21 cellular contexts compared by ENCODE assay signal in genomic region chr16:22330326-22330725, GRCh38. TPM values are rescaled to one million over a fixed set of nuclear protein-coding genes. Genes with fewer than 3 reads are reported as not detected.
DNase-seq lines count a peak whose midpoint lies in the region; ATAC-seq and TF ChIP-seq lines count a peak whose summit lies in the region.
"Had no signal": no experiment of that assay in that cellular context is flagged by ENCODE, and none has a peak within 500 bp of the region (broad histone marks: within the 10 kb centered on the region; RNA-seq: fewer than 3 reads in every experiment).

No MANE protein-coding gene starts in this region.

- peaks cover 6% of the 10 kb centered on the region for H3K4me1 Mint-ChIP-seq in activated T-cell treated with anti-CD3 and anti-CD28 coated beads, Interleukin-2, amount 50 U/mL, for 24 hours (ENCODE audit: low read depth)
- peaks cover 10% of the 10 kb centered on the region for H3K4me1 Mint-ChIP-seq in activated T-cell treated with anti-CD3 and anti-CD28 coated beads, Interleukin-2, amount 50 U/mL, for 4 hours (ENCODE audit: low read depth)
- H3K4me1 Mint-ChIP-seq in GM23338 (no peaks in the 10 kb centered on the region), progenitor cell of endocrine pancreas (ENCODE audit: low read depth) (no peaks in the 10 kb centered on the region)
- no peaks in the 10 kb centered on the region for H3K4me1 Mint-ChIP-seq in activated naive CD8-positive, alpha-beta T cell treated with anti-CD3 and anti-CD28 coated beads for 36 hours

- H3K4me2 ChIP-seq in GM23338: no peak overlapping the region

- 0 out of 2 replicates have a peak, but pooled peaks cover 5% of the 10 kb centered on the region for H3K79me2 ChIP-seq in GM23338 (replicated peaks; ENCODE audit: insufficient read depth)

- H3K36me3 ChIP-seq in GM23338 (ENCODE audit: insufficient read depth): peaks cover 69% of the 10 kb centered on the region

- no peaks in the 10 kb centered on the region for H3K27me3 Mint-ChIP-seq in activated T-cell treated with anti-CD3 and anti-CD28 coated beads, Interleukin-2, amount 50 U/mL, for 24 hours
- no peaks in the 10 kb centered on the region for H3K27me3 Mint-ChIP-seq in activated T-cell treated with anti-CD3 and anti-CD28 coated beads, Interleukin-2, amount 50 U/mL, for 4 hours (ENCODE audit: low read depth)
- peaks cover 4% of the 10 kb centered on the region for H3K27me3 Mint-ChIP-seq in GM23338 (ENCODE audit: insufficient read depth, low read depth, poor library complexity)
- H3K27me3 Mint-ChIP-seq in activated naive CD8-positive, alpha-beta T cell treated with anti-CD3 and anti-CD28 coated beads for 36 hours: no peaks in the 10 kb centered on the region
- H3K27me3 Mint-ChIP-seq in progenitor cell of endocrine pancreas: no peaks in the 10 kb centered on the region

- no peaks in the 10 kb centered on the region for H3K9me2 ChIP-seq in GM23338 (ENCODE audit: insufficient read depth)

- H3F3A ChIP-seq in GM23338 (replicated peaks; ENCODE audit: low read depth): peaks cover 17% of the 10 kb centered on the region

- H3K4me1 ChIP-seq in GM23338 (ENCODE audit: insufficient read depth): no peaks in the 10 kb centered on the region
- H3K4me1 ChIP-seq: right atrium auricular region had no signal

- ATAC-seq in activated T-cell treated with anti-CD3 and anti-CD28 coated beads, Interleukin-2, amount 50 U/mL, for 4 hours: no peak
- ATAC-seq in GM23338 (no peak), HG03196 (IDR thresholded peaks at IDR 0.05; ENCODE audit: unreplicated experiment) (no peak)

- peaks cover 18% of the 10 kb centered on the region for H4K20me1 ChIP-seq in GM23338 (replicated peaks; ENCODE audit: insufficient read depth)

- no peaks in the 10 kb centered on the region for H3K27me3 ChIP-seq in GM23338 (ENCODE audit: insufficient read depth)
- H3K27me3 ChIP-seq: dorsolateral prefrontal cortex, right atrium auricular region had no signal

- DNase-seq in activated T-cell treated with anti-CD3 and anti-CD28 coated beads, Interleukin-2, amount 50 U/mL, for 24 hours: no peak
- DNase-seq in activated T-cell treated with anti-CD3 and anti-CD28 coated beads, Interleukin-2, amount 50 U/mL, for 4 hours: no peak
- no peak for DNase-seq in GM23338 (ENCODE audit: low spot score)
- DNase-seq in activated naive CD8-positive, alpha-beta T cell treated with anti-CD3 and anti-CD28 coated beads for 36 hours: no peak
- DNase-seq in progenitor cell of endocrine pancreas (ENCODE audit: low spot score, unreplicated experiment): no peak
- DNase-seq in HCEC 1CT: no peak
- DNase-seq in NCI-H510A (lab: John Stamatoyannopoulos, UW): no peak
- DNase-seq: caudate nucleus, DMS53, dorsolateral prefrontal cortex, hippocampal formation, NCI-H1436 treated with DMSO at 0.1 percent for 48 hours, NCI-H526, OCI-M1, Right ventricle myocardium superior had no signal

- H3K4me3 ChIP-seq in GM23338: no peak overlapping the region
- H3K4me3 ChIP-seq: dorsolateral prefrontal cortex, right atrium auricular region had no signal

- H3K9me3 Mint-ChIP-seq in activated T-cell treated with anti-CD3 and anti-CD28 coated beads, Interleukin-2, amount 50 U/mL, for 24 hours: no peaks in the 10 kb centered on the region
- no peaks in the 10 kb centered on the region for H3K9me3 Mint-ChIP-seq in activated T-cell treated with anti-CD3 and anti-CD28 coated beads, Interleukin-2, amount 50 U/mL, for 4 hours
- H3K9me3 Mint-ChIP-seq in GM23338 (peaks cover 4% of the 10 kb centered on the region; the same call in 2 of the 3 replicates), progenitor cell of endocrine pancreas (ENCODE audit: low read depth) (no peaks in the 10 kb centered on the region)
- H3K9me3 Mint-ChIP-seq in activated naive CD8-positive, alpha-beta T cell treated with anti-CD3 and anti-CD28 coated beads for 36 hours: peaks cover 6% of the 10 kb centered on the region

- no peak overlapping the region for H2AFZ ChIP-seq in GM23338

- TF ChIP-seq CTCF in GM23338 (conservative IDR thresholded peaks at IDR 0.05; ENCODE audit: low read depth in 2 of 2): no peak
- TF ChIP-seq CTCF in progenitor cell of endocrine pancreas (IDR thresholded peaks at IDR 0.05; ENCODE audit: unreplicated experiment): no peak

- H3K36me3 Mint-ChIP-seq in activated T-cell treated with anti-CD3 and anti-CD28 coated beads, Interleukin-2, amount 50 U/mL, for 24 hours (ENCODE audit: low read depth): peaks cover 97% of the 10 kb centered on the region
- H3K36me3 Mint-ChIP-seq in activated T-cell treated with anti-CD3 and anti-CD28 coated beads, Interleukin-2, amount 50 U/mL, for 4 hours (ENCODE audit: insufficient read depth): peaks cover 47% of the 10 kb centered on the region
- H3K36me3 Mint-ChIP-seq in GM23338 (ENCODE audit: low read depth): peaks cover 77% of the 10 kb centered on the region
- H3K36me3 Mint-ChIP-seq in activated naive CD8-positive, alpha-beta T cell treated with anti-CD3 and anti-CD28 coated beads for 36 hours: peaks cover 57% of the 10 kb centered on the region
- peaks cover 32% of the 10 kb centered on the region for H3K36me3 Mint-ChIP-seq in progenitor cell of endocrine pancreas (ENCODE audit: insufficient read depth)

- H3K27ac ChIP-seq in GM23338 (ENCODE audit: low read depth): peak overlapping the region; percentile 45; the same call in 1 of the 2 replicates
- H3K27ac ChIP-seq: C4-2B, epithelial cell of prostate, HL-60, right atrium auricular region, VCaP had no signal

- H3K4me3 Mint-ChIP-seq in activated T-cell treated with anti-CD3 and anti-CD28 coated beads, Interleukin-2, amount 50 U/mL, for 24 hours: no peak overlapping the region
- H3K4me3 Mint-ChIP-seq in activated T-cell treated with anti-CD3 and anti-CD28 coated beads, Interleukin-2, amount 50 U/mL, for 4 hours: no peak overlapping the region
- no peak overlapping the region for H3K4me3 Mint-ChIP-seq in GM23338
- H3K4me3 Mint-ChIP-seq in activated naive CD8-positive, alpha-beta T cell treated with anti-CD3 and anti-CD28 coated beads for 36 hours: no peak overlapping the region
- H3K4me3 Mint-ChIP-seq in progenitor cell of endocrine pancreas (ENCODE audit: low read depth): no peak overlapping the region

- peak overlapping the region; percentile 5 for H3K27ac Mint-ChIP-seq in activated T-cell treated with anti-CD3 and anti-CD28 coated beads, Interleukin-2, amount 50 U/mL, for 24 hours
- H3K27ac Mint-ChIP-seq in GM23338: no peak overlapping the region
- peak overlapping the region; percentile 29 for H3K27ac Mint-ChIP-seq in activated naive CD8-positive, alpha-beta T cell treated with anti-CD3 and anti-CD28 coated beads for 36 hours
- peak overlapping the region; percentile 59 for H3K27ac Mint-ChIP-seq in progenitor cell of endocrine pancreas

TF ChIP-seq in GM23338, 12 proteins besides CTCF, POLR2A, EP300 and RAD21 (continues in another document):
- no peak for TF ChIP-seq POLR2AphosphoS5 (IDR thresholded peaks at IDR 0.05; ENCODE audit: low read depth)

RNA-seq across cellular contexts. Expression of gene POLR3E, which starts 33.1 kb away (rescaled TPM):
- total RNA-seq in activated T-cell treated with anti-CD3 and anti-CD28 coated beads, Interleukin-2, amount 50 U/mL, for 4 hours: 100 to 1,000 TPM; 111 to 124 (median 113) TPM
- 109 and 141 TPM in 2 replicates for total RNA-seq in GM23338 (2014; rRNA removed; shearing (Covaris generic))
- polyA plus RNA-seq in GM23338 (2016; fragmentation: Nextera tagmentation; extraction: Ambion mirVana): 62.7 and 64.4 TPM in 2 replicates
- 10 to 100 TPM; 94.3 to 95.8 TPM for total RNA-seq in activated naive CD8-positive, alpha-beta T cell treated with anti-CD3 and anti-CD28 coated beads for 36 hours
- total RNA-seq in progenitor cell of endocrine pancreas: 65.0 and 69.6 TPM in 2 replicates

RNA-seq across cellular contexts. Expression of gene CDR2, which starts 44.1 kb away (rescaled TPM):
- 10 to 100 TPM; 29.0 to 37.5 (median 35.1) TPM for total RNA-seq in activated T-cell treated with anti-CD3 and anti-CD28 coated beads, Interleukin-2, amount 50 U/mL, for 4 hours
- 39.3 and 43.7 TPM in 2 replicates for total RNA-seq in GM23338 (2014; rRNA removed; shearing (Covaris generic))
- 13.0 and 17.7 TPM in 2 replicates for polyA plus RNA-seq in GM23338 (2016; fragmentation: Nextera tagmentation; extraction: Ambion mirVana)
- total RNA-seq in activated naive CD8-positive, alpha-beta T cell treated with anti-CD3 and anti-CD28 coated beads for 36 hours: 10 to 100 TPM; 31.6 to 34.7 TPM
- total RNA-seq in progenitor cell of endocrine pancreas: 16.6 and 17.7 TPM in 2 replicates
